In the genomic region with DNA sequence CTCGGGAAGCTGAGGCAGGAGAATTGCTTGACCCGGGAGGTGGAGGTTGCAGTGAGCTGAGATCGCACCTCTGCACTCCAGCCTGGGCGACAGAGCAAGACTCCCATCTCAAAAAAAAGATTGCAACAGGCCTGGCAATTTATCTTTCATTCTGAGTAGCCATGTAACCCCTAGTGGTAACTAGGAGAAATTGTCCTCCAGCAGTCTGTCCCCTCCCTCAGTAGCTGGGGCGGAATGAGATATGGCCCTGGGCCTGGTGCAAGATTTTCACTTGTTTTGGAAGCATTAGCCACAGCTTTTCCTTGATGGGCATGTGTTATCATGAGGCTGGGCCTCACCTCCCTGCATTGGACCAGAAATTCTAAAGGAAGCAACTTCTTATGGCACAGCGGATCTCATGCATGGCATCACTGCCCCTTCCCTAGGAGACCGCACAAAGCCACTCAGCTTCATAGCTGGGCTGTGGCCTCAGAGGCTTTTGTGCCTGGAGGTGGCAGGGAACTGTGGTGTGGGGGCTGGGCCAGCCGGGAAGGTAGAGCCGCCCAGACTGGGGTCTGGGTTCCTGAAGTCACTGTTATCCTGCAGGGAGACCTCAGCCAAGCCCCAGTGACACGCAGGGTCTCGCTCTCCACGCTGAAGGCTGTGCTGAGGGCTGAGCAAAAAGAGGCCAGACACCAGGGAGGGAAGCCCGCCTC, we compare ENCODE assay signal across 1 cellular context.
TF ChIP-seq lines count a peak whose summit lies in the region.

No MANE protein-coding gene starts in this region.

TF ChIP-seq in endothelial cell of umbilical vein, 7 proteins besides CTCF, POLR2A, EP300 and RAD21:
- no peak for TF ChIP-seq MYC (IDR thresholded peaks at IDR 0.05; ENCODE audit: low read depth, low read length)
- TF ChIP-seq EZH2 (IDR thresholded peaks at IDR 0.05; ENCODE audit: borderline replicate concordance, low read depth, low read length, severe bottlenecking): no peak
